In the genomic region with DNA sequence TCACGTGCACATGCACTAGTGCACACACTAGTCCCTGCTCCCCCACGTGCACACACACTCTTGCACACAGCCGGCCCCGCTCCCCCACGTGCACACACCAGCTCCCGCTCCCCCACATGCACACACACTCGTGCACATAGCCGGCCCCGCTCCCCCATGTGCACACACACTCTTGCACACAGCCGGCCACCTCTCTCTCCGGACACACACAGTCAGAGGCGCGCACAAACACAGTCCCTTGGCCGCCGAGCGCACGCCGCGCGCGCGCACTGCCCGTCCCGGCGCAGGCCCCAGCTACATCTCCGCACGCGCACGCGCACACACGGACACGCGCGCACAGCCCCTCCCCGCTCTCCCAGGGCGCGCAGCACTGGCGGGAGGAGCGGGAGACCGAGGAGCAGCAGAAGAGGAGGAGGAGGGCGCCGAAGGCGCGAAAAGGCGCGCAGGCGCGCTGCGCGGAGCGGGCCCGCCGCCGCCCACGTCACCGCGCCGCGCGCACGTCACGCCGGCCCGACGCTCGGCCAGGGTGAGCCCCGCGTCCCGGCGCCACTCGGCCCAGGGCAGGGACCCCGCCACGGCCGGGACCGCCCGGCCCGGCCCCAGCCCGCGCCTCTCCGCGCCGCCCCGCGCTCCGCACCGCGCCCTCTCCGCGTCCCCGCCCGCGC, we compare ENCODE assay signal across 1 cellular context.
TF ChIP-seq lines count a peak whose summit lies in the region.

A gene with protein sequence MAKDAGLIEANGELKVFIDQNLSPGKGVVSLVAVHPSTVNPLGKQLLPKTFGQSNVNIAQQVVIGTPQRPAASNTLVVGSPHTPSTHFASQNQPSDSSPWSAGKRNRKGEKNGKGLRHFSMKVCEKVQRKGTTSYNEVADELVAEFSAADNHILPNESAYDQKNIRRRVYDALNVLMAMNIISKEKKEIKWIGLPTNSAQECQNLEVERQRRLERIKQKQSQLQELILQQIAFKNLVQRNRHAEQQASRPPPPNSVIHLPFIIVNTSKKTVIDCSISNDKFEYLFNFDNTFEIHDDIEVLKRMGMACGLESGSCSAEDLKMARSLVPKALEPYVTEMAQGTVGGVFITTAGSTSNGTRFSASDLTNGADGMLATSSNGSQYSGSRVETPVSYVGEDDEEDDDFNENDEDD (plus strand): TSS at position 549 of the 665 bp plus-strand sequence. CDS start 1,085 bp downstream, outside the sequence.

TF ChIP-seq in HepG2, 621 proteins besides CTCF, POLR2A, EP300 and RAD21 (continued from another document and continues in another):
- TF ChIP-seq, protein P1, sequence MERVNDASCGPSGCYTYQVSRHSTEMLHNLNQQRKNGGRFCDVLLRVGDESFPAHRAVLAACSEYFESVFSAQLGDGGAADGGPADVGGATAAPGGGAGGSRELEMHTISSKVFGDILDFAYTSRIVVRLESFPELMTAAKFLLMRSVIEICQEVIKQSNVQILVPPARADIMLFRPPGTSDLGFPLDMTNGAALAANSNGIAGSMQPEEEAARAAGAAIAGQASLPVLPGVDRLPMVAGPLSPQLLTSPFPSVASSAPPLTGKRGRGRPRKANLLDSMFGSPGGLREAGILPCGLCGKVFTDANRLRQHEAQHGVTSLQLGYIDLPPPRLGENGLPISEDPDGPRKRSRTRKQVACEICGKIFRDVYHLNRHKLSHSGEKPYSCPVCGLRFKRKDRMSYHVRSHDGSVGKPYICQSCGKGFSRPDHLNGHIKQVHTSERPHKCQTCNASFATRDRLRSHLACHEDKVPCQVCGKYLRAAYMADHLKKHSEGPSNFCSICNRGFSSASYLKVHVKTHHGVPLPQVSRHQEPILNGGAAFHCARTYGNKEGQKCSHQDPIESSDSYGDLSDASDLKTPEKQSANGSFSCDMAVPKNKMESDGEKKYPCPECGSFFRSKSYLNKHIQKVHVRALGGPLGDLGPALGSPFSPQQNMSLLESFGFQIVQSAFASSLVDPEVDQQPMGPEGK (CRISPR knock-in tag; IDR thresholded peaks at IDR 0.05), result 0 out of 2 replicates have a peak, but pooled peaks have one; percentile 12
- TF ChIP-seq JUNB (CRISPR knock-in tag; IDR thresholded peaks at IDR 0.05; ENCODE audit: borderline replicate concordance) (no peak), ZNF333 (CRISPR knock-in tag; IDR thresholded peaks at IDR 0.05; ENCODE audit: borderline replicate concordance) (0 out of 2 replicates have a peak, but pooled peaks have one; percentile 30), SRSF1 (optimal IDR thresholded peaks at IDR 0.05; ENCODE audit: low read depth, low read length) (no peak), ZNF232 (CRISPR knock-in tag; IDR thresholded peaks at IDR 0.05; ENCODE audit: borderline replicate concordance) (no peak), ZNF121 (CRISPR knock-in tag; IDR thresholded peaks at IDR 0.05) (no peak), CBX5 (CRISPR knock-in tag; IDR thresholded peaks at IDR 0.05; ENCODE audit: borderline replicate concordance) (no peak), MAFF (IDR thresholded peaks at IDR 0.05; ENCODE audit: low read depth, low read length) (no peak), ZNF326 (CRISPR knock-in tag; IDR thresholded peaks at IDR 0.05; ENCODE audit: borderline replicate concordance) (no peak), CENPT (CRISPR knock-in tag; IDR thresholded peaks at IDR 0.05; ENCODE audit: low read depth) (peak; percentile 77; the same call in 1 of the 2 replicates), KLF13 (CRISPR knock-in tag; IDR thresholded peaks at IDR 0.05) (no peak), SNAPC2 (CRISPR knock-in tag; IDR thresholded peaks at IDR 0.05) (no peak), ZNF260 (CRISPR knock-in tag; IDR thresholded peaks at IDR 0.05; ENCODE audit: borderline replicate concordance, low read depth) (no peak), GABPB1 (CRISPR knock-in tag; IDR thresholded peaks at IDR 0.05) (peak; percentile 27; the same call in 1 of the 2 replicates), ZIK1 (CRISPR knock-in tag; IDR thresholded peaks at IDR 0.05; ENCODE audit: borderline replicate concordance, low read depth) (no peak), ZNF143 (CRISPR knock-in tag; IDR thresholded peaks at IDR 0.05) (no peak), NONO (IDR thresholded peaks at IDR 0.05) (no peak), NONO (CRISPR knock-in tag; conservative IDR thresholded peaks at IDR 0.05) (peak; percentile 81), WIZ (CRISPR knock-in tag; IDR thresholded peaks at IDR 0.05) (no peak), ZSCAN21 (CRISPR knock-in tag; IDR thresholded peaks at IDR 0.05; ENCODE audit: borderline replicate concordance) (no peak; the same call in 1 of the 2 replicates), ZNF225 (CRISPR knock-in tag; IDR thresholded peaks at IDR 0.05) (no peak), ZNF660 (CRISPR knock-in tag; IDR thresholded peaks at IDR 0.05; ENCODE audit: borderline replicate concordance, low read depth) (no peak), CENPX (CRISPR knock-in tag; IDR thresholded peaks at IDR 0.05) (no peak), CREM (IDR thresholded peaks at IDR 0.05) (no peak), CREM (CRISPR knock-in tag; IDR thresholded peaks at IDR 0.05) (no peak), ZNF530 (CRISPR knock-in tag; IDR thresholded peaks at IDR 0.05; ENCODE audit: low read depth) (no peak), ZNF501 (CRISPR knock-in tag; IDR thresholded peaks at IDR 0.05) (no peak), ZNF672 (CRISPR knock-in tag; IDR thresholded peaks at IDR 0.05) (0 out of 2 replicates have a peak, but pooled peaks have one; percentile 44), RFX5 (IDR thresholded peaks at IDR 0.05; ENCODE audit: low read depth, low read length) (no peak), ZMYM2 (CRISPR knock-in tag; IDR thresholded peaks at IDR 0.05) (no peak), TBX3 (IDR thresholded peaks at IDR 0.05; ENCODE audit: borderline replicate concordance) (0 out of 2 replicates have a peak, but pooled peaks have one; percentile 17), ELF4 (CRISPR knock-in tag; IDR thresholded peaks at IDR 0.05; ENCODE audit: borderline replicate concordance) (no peak), EED (CRISPR knock-in tag; IDR thresholded peaks at IDR 0.05) (no peak), ZNF850 (CRISPR knock-in tag; conservative IDR thresholded peaks at IDR 0.05) (no peak), TCF12 (IDR thresholded peaks at IDR 0.05) (no peak), TCF12 (CRISPR knock-in tag; IDR thresholded peaks at IDR 0.05) (no peak), KDM5B (CRISPR knock-in tag; IDR thresholded peaks at IDR 0.05; ENCODE audit: borderline replicate concordance) (peak; percentile 36; the same call in 1 of the 2 replicates), ZBTB21 (CRISPR knock-in tag; IDR thresholded peaks at IDR 0.05) (no peak), MAF1 (CRISPR knock-in tag; IDR thresholded peaks at IDR 0.05; ENCODE audit: borderline replicate concordance) (no peak), HOXA5 (CRISPR knock-in tag; IDR thresholded peaks at IDR 0.05) (no peak), ZNF235 (CRISPR knock-in tag; IDR thresholded peaks at IDR 0.05; ENCODE audit: borderline replicate concordance) (no peak), HMG20A (CRISPR knock-in tag; IDR thresholded peaks at IDR 0.05; ENCODE audit: borderline replicate concordance) (no peak), ZNF468 (CRISPR knock-in tag; IDR thresholded peaks at IDR 0.05) (no peak), KDM6A (CRISPR knock-in tag; IDR thresholded peaks at IDR 0.05; ENCODE audit: low read depth) (no peak), ZNF550 (CRISPR knock-in tag; IDR thresholded peaks at IDR 0.05; ENCODE audit: borderline replicate concordance) (no peak), ZNF775 (CRISPR knock-in tag; IDR thresholded peaks at IDR 0.05; ENCODE audit: borderline replicate concordance) (no peak)
- TF ChIP-seq, protein P2, sequence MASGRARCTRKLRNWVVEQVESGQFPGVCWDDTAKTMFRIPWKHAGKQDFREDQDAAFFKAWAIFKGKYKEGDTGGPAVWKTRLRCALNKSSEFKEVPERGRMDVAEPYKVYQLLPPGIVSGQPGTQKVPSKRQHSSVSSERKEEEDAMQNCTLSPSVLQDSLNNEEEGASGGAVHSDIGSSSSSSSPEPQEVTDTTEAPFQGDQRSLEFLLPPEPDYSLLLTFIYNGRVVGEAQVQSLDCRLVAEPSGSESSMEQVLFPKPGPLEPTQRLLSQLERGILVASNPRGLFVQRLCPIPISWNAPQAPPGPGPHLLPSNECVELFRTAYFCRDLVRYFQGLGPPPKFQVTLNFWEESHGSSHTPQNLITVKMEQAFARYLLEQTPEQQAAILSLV (CRISPR knock-in tag; IDR thresholded peaks at IDR 0.05; ENCODE audit: borderline replicate concordance), result no peak; the same call in 1 of the 2 replicates
- TF ChIP-seq, protein P3, sequence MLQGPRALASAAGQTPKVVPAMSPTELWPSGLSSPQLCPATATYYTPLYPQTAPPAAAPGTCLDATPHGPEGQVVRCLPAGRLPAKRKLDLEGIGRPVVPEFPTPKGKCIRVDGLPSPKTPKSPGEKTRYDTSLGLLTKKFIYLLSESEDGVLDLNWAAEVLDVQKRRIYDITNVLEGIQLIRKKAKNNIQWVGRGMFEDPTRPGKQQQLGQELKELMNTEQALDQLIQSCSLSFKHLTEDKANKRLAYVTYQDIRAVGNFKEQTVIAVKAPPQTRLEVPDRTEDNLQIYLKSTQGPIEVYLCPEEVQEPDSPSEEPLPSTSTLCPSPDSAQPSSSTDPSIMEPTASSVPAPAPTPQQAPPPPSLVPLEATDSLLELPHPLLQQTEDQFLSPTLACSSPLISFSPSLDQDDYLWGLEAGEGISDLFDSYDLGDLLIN (CRISPR knock-in tag; IDR thresholded peaks at IDR 0.05; ENCODE audit: borderline replicate concordance), result no peak
- TF ChIP-seq, protein P4, sequence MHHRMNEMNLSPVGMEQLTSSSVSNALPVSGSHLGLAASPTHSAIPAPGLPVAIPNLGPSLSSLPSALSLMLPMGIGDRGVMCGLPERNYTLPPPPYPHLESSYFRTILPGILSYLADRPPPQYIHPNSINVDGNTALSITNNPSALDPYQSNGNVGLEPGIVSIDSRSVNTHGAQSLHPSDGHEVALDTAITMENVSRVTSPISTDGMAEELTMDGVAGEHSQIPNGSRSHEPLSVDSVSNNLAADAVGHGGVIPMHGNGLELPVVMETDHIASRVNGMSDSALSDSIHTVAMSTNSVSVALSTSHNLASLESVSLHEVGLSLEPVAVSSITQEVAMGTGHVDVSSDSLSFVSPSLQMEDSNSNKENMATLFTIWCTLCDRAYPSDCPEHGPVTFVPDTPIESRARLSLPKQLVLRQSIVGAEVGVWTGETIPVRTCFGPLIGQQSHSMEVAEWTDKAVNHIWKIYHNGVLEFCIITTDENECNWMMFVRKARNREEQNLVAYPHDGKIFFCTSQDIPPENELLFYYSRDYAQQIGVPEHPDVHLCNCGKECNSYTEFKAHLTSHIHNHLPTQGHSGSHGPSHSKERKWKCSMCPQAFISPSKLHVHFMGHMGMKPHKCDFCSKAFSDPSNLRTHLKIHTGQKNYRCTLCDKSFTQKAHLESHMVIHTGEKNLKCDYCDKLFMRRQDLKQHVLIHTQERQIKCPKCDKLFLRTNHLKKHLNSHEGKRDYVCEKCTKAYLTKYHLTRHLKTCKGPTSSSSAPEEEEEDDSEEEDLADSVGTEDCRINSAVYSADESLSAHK (CRISPR knock-in tag; IDR thresholded peaks at IDR 0.05; ENCODE audit: borderline replicate concordance), result no peak
- TF ChIP-seq, protein P5, sequence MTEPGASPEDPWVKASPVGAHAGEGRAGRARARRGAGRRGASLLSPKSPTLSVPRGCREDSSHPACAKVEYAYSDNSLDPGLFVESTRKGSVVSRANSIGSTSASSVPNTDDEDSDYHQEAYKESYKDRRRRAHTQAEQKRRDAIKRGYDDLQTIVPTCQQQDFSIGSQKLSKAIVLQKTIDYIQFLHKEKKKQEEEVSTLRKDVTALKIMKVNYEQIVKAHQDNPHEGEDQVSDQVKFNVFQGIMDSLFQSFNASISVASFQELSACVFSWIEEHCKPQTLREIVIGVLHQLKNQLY (CRISPR knock-in tag; IDR thresholded peaks at IDR 0.05), result no peak
- TF ChIP-seq, protein P6, sequence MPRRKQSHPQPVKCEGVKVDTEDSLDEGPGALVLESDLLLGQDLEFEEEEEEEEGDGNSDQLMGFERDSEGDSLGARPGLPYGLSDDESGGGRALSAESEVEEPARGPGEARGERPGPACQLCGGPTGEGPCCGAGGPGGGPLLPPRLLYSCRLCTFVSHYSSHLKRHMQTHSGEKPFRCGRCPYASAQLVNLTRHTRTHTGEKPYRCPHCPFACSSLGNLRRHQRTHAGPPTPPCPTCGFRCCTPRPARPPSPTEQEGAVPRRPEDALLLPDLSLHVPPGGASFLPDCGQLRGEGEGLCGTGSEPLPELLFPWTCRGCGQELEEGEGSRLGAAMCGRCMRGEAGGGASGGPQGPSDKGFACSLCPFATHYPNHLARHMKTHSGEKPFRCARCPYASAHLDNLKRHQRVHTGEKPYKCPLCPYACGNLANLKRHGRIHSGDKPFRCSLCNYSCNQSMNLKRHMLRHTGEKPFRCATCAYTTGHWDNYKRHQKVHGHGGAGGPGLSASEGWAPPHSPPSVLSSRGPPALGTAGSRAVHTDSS (CRISPR knock-in tag; conservative IDR thresholded peaks at IDR 0.05), result no peak
- TF ChIP-seq, protein P7, sequence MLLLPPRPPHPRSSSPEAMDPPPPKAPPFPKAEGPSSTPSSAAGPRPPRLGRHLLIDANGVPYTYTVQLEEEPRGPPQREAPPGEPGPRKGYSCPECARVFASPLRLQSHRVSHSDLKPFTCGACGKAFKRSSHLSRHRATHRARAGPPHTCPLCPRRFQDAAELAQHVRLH (CRISPR knock-in tag; IDR thresholded peaks at IDR 0.05; ENCODE audit: borderline replicate concordance, low read depth), result no peak
- TF ChIP-seq, protein P8, sequence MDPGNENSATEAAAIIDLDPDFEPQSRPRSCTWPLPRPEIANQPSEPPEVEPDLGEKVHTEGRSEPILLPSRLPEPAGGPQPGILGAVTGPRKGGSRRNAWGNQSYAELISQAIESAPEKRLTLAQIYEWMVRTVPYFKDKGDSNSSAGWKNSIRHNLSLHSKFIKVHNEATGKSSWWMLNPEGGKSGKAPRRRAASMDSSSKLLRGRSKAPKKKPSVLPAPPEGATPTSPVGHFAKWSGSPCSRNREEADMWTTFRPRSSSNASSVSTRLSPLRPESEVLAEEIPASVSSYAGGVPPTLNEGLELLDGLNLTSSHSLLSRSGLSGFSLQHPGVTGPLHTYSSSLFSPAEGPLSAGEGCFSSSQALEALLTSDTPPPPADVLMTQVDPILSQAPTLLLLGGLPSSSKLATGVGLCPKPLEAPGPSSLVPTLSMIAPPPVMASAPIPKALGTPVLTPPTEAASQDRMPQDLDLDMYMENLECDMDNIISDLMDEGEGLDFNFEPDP (CRISPR knock-in tag; conservative IDR thresholded peaks at IDR 0.05), result no peak
- TF ChIP-seq, protein P9, sequence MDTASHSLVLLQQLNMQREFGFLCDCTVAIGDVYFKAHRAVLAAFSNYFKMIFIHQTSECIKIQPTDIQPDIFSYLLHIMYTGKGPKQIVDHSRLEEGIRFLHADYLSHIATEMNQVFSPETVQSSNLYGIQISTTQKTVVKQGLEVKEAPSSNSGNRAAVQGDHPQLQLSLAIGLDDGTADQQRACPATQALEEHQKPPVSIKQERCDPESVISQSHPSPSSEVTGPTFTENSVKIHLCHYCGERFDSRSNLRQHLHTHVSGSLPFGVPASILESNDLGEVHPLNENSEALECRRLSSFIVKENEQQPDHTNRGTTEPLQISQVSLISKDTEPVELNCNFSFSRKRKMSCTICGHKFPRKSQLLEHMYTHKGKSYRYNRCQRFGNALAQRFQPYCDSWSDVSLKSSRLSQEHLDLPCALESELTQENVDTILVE (CRISPR knock-in tag; IDR thresholded peaks at IDR 0.05), result no peak
- TF ChIP-seq, protein P10, sequence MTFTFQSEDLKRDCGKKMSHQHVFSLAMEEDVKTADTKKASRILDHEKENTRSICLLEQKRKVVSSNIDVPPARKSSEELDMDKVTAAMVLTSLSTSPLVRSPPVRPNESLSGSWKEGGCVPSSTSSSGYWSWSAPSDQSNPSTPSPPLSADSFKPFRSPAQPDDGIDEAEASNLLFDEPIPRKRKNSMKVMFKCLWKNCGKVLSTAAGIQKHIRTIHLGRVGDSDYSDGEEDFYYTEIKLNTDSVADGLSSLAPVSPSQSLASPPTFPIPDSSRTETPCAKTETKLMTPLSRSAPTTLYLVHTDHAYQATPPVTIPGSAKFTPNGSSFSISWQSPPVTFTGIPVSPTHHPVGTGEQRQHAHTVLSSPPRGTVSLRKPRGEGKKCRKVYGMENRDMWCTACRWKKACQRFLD (CRISPR knock-in tag; IDR thresholded peaks at IDR 0.05; ENCODE audit: borderline replicate concordance), result no peak
